ENCODE assay signal across 14 cellular contexts in genomic region chr7:132065973-132066611, GRCh38.
DNase-seq lines count a peak whose midpoint lies in the region; ATAC-seq, FAIRE-seq and TF ChIP-seq lines count a peak whose summit lies in the region.
"Had no signal": no experiment of that assay in that cellular context is flagged by ENCODE, and none has a peak within 500 bp of the region (broad histone marks: within the 10 kb centered on the region; RNA-seq: fewer than 3 reads in every experiment).

No MANE protein-coding gene starts in this region.

- ATAC-seq in A549 (peak; percentile 47 to 53), Panc1 (peak; percentile 39; the same call in 1 of the 2 replicates), foreskin keratinocyte (peak; percentile 7)

- peaks cover 32% of the 10 kb centered on the region for H3K4me1 Mint-ChIP-seq in osteocyte (ENCODE audit: unreplicated experiment)
- H3K4me1 Mint-ChIP-seq: activated B cell treated with CpG ODN at 0.5 μM for 24 hours had no signal

- 54% methylated on average over 5 of the region's 5 CpGs for WGBS in A549 (ENCODE audit: missing lambda C conversion rate)

- peak overlapping the region; percentile 68 for H3K4me2 ChIP-seq in A549

- TF ChIP-seq POLR2A in A549 (IDR thresholded peaks at IDR 0.05; ENCODE audit: low read length) = no peak

- in situ Hi-C loops in Panc1 (cut with HindIII; ENCODE audit: low pct_unique_long_range_greater_than_20kb, low sequenced_read_pairs) = no loop called here

- intact Hi-C loops in Panc1 (cut with micrococcal nuclease; ENCODE audit: unreplicated experiment) = no loop called here
- intact Hi-C loops in posterior vena cava (cut with DNase I) = no loop called here

- TF ChIP-seq CTCF in A549 (IDR thresholded peaks at IDR 0.05) (no peak), Panc1 (IDR thresholded peaks at IDR 0.05) (no peak), foreskin keratinocyte (conservative IDR thresholded peaks at IDR 0.05) (no peak), osteocyte (IDR thresholded peaks at IDR 0.05) (no peak)

- H3K4me1 ChIP-seq in A549 (peaks cover 39% of the 10 kb centered on the region), Panc1 (ENCODE audit: control insufficient read depth, insufficient read depth, low read length) (peaks cover 4% of the 10 kb centered on the region; the same call in 1 of the 2 replicates), foreskin keratinocyte (peaks cover 12% of the 10 kb centered on the region)

- H3K36me3 Mint-ChIP-seq in osteocyte (ENCODE audit: unreplicated experiment) = no peaks in the 10 kb centered on the region
- H3K36me3 Mint-ChIP-seq: mesothelial cell of epicardium had no signal

- peak overlapping the region; percentile 89 for H3K27ac Mint-ChIP-seq in osteocyte (ENCODE audit: unreplicated experiment)
- H3K27ac Mint-ChIP-seq: activated B cell treated with CpG ODN at 0.5 μM for 24 hours had no signal

- H3K27me3 ChIP-seq in Panc1 (ENCODE audit: control insufficient read depth, insufficient read depth, low read length) (no peaks in the 10 kb centered on the region), foreskin keratinocyte (no peaks in the 10 kb centered on the region)

- no peaks in the 10 kb centered on the region for H3K36me3 ChIP-seq in Panc1 (ENCODE audit: control insufficient read depth, insufficient read depth, low read length)

- BruUV-seq in Panc1 (replicated peaks; lab: Mats Ljungman, UMichigan) = no TSS peak

- no peak overlapping the region for H3K4me3 Mint-ChIP-seq in osteocyte (ENCODE audit: unreplicated experiment)
- H3K4me3 Mint-ChIP-seq: activated B cell treated with CpG ODN at 0.5 μM for 24 hours, mesothelial cell of epicardium had no signal

- POLR2A ChIA-PET in A549 (lab: Yijun Ruan, JAX) (interaction anchor here (0.7 kb wide), 1 partner anchor 50 kb away, joined by 3 read pairs; no protein-coding TSS in a partner anchor), Panc1 (lab: Charles Lee) (no interaction called here)

- H3K4me3 ChIP-seq in A549 = no peak overlapping the region
- no peak overlapping the region for H3K4me3 ChIP-seq in Panc1 (ENCODE audit: low read depth in 2 of 2, low read length in 2 of 2)

- DNase-seq in A549 (ENCODE audit: low read depth in 1 of 2, low spot score in 1 of 2) (peak in 1 of 2 experiments; percentile 12), Panc1 (ENCODE audit: low read depth, low spot score) (no peak), foreskin keratinocyte (no peak), osteocyte (ENCODE audit: extremely low spot score, unreplicated experiment) (peak; percentile 46), posterior vena cava (ENCODE audit: low spot score) (no peak), EL (no peak), NCI-H774 (lab: John Stamatoyannopoulos, UW) (no peak)
- DNase-seq in activated effector memory CD4-positive, alpha-beta T cell treated with Interleukin-2 at 50 U/mL for 16 hours = no peak
- DNase-seq: activated B cell treated with CpG ODN at 0.5 μM for 24 hours; AML-193; cerebellar nuclear complex; Karpas-422; stimulated activated CD8-positive, alpha-beta memory T cell treated with anti-CD3 and anti-CD28 coated beads, Interleukin-4, amount 100 ng/mL, for 48 hours had no signal

- no peak for TF ChIP-seq EP300 in A549 (IDR thresholded peaks at IDR 0.05)

- H3K27ac ChIP-seq in A549 = peak overlapping the region; percentile 87 to 94
- no peak overlapping the region for H3K27ac ChIP-seq in Panc1 (ENCODE audit: low read length)
- H3K27ac ChIP-seq in foreskin keratinocyte = peak overlapping the region; percentile 53

- H3K9me3 ChIP-seq in A549 (no peaks in the 10 kb centered on the region), Panc1 (ENCODE audit: control insufficient read depth, insufficient read depth, low read depth, low read length) (no peaks in the 10 kb centered on the region)

- no peaks in the 10 kb centered on the region for H3K27me3 Mint-ChIP-seq in osteocyte (ENCODE audit: unreplicated experiment)
- H3K27me3 Mint-ChIP-seq: activated B cell treated with CpG ODN at 0.5 μM for 24 hours had no signal

- no peaks in the 10 kb centered on the region for H3K9me3 Mint-ChIP-seq in osteocyte (ENCODE audit: unreplicated experiment)
- H3K9me3 Mint-ChIP-seq: activated B cell treated with CpG ODN at 0.5 μM for 24 hours, mesothelial cell of epicardium had no signal

- CTCF ChIA-PET in A549 (lab: Yijun Ruan, JAX) = interaction anchor here (1.0 to 1.2 kb wide), 2 partner anchors 66 to 121 kb away, joined by 3 read pairs; no protein-coding TSS in a partner anchor
- CTCF ChIA-PET in Panc1 (lab: Charles Lee) = no interaction called here

- TF ChIP-seq RAD21 in A549 (conservative IDR thresholded peaks at IDR 0.05 in 1 of 2, IDR thresholded peaks at IDR 0.05 in 1 of 2) = no peak; a peak in 1 of 5 replicates

- no peak for FAIRE-seq in A549 (lab: Jason Lieb, UNC)

TF ChIP-seq in A549, 52 proteins besides CTCF, POLR2A, EP300 and RAD21:
- no peak for TF ChIP-seq TP53 (CRISPR knock-in tag; IDR thresholded peaks at IDR 0.05)
- TF ChIP-seq ZFP36 (IDR thresholded peaks at IDR 0.05; ENCODE audit: borderline replicate concordance, partially characterized antibody) = no peak
- no peak for TF ChIP-seq PHF8 (IDR thresholded peaks at IDR 0.05; ENCODE audit: borderline replicate concordance, low read depth)
- TF ChIP-seq CHD2 (IDR thresholded peaks at IDR 0.05; ENCODE audit: low read length, partially characterized antibody) = no peak
- TF ChIP-seq, protein P1, sequence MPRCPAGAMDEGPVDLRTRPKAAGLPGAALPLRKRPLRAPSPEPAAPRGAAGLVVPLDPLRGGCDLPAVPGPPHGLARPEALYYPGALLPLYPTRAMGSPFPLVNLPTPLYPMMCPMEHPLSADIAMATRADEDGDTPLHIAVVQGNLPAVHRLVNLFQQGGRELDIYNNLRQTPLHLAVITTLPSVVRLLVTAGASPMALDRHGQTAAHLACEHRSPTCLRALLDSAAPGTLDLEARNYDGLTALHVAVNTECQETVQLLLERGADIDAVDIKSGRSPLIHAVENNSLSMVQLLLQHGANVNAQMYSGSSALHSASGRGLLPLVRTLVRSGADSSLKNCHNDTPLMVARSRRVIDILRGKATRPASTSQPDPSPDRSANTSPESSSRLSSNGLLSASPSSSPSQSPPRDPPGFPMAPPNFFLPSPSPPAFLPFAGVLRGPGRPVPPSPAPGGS (IDR thresholded peaks at IDR 0.05) = no peak
- peak; percentile 10; the same call in 1 of the 2 replicates for TF ChIP-seq MAX (IDR thresholded peaks at IDR 0.05)
